Comparison of ENCODE assay signal across 1 cellular context in the genomic region with DNA sequence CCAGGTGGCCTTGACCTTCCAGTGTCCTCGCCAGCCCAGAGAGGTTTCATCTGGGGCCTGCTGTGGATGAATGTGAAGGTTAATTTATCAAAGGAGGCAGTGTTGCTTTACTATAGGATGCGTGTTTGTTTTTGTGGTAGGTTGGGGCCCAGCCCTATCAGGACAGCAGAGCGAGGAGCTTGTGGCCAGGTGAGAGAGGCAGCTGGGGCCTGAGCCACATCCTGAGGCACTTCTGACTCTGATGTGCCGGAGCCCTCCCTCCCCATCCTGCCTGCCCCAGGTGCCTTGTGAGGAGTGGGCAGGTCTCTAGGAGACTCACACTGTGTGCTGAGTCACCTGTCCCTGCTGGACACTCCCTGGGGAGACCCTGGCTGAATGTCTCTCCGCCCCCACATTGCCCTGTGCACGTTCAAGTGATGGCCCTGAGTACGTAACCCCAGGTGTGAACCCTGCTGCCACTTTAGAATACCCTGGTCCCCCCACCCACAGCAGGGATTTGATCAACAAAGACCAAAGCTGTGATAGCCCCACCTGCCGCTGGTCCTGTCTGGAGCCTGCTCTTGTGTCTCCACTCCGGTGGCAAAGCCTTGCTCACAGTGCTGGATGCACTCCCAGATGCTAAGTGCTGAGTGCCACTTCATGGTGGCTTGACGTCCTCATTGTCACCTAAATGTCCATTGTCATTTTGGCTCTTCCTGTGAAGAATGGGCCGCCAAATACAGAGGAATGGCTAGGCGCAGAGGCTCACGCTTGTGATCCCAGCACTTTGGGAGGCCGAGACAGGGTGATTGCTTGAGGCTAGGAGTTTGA.
TF ChIP-seq lines count a peak whose summit lies in the region.

No MANE protein-coding gene starts in this region.

TF ChIP-seq in H1, 55 proteins besides CTCF, POLR2A, EP300 and RAD21:
- TF ChIP-seq EGR1 (IDR thresholded peaks at IDR 0.05; ENCODE audit: borderline replicate concordance, low read depth, low read length): peak; percentile 31; the same call in 1 of the 2 replicates
- no peak for TF ChIP-seq TBP (IDR thresholded peaks at IDR 0.05; ENCODE audit: low read depth, low read length)
TF ChIP-seq in H1: peak in this region for 1.
